32 cellular contexts compared by ENCODE assay signal in genomic region chr5:22238047-22238446, GRCh38.
"Had no signal": no experiment of that assay in that cellular context is flagged by ENCODE, and none has a peak within 500 bp of the region (broad histone marks: within the 10 kb centered on the region; RNA-seq: fewer than 3 reads in every experiment).

No MANE protein-coding gene starts in this region.

- DNase-seq: activated CD4-positive, alpha-beta memory T cell treated with anti-CD3 and anti-CD28 coated beads, Interleukin-2, amount 10 ng/mL, durations not matched to agents 7 days and 5 days; activated CD4-positive, alpha-beta T cell treated with anti-CD3 and anti-CD28 coated beads for 1 hour; activated CD4-positive, alpha-beta T cell treated with anti-CD3 and anti-CD28 coated beads for 48 hours; activated CD4-positive, CD25-positive, alpha-beta regulatory T cell; activated CD8-positive, alpha-beta memory T cell treated with anti-CD3 and anti-CD28 coated beads for 24 hours; activated CD8-positive, alpha-beta memory T cell treated with anti-CD3 and anti-CD28 coated beads, Interleukin-2, amount 10 ng/mL, durations not matched to agents 7 days and 5 days; activated CD8-positive, alpha-beta memory T cell treated with anti-CD3 and anti-CD28 coated beads, Interleukin-2, amount 50 U/mL, for 48 hours; activated effector memory CD4-positive, alpha-beta T cell treated with Interleukin-2 at 50 U/mL for 16 hours; activated naive CD4-positive, alpha-beta T cell treated with anti-CD3 and anti-CD28 coated beads, Interleukin-2, amount 10 ng/mL, durations not matched to agents 7 days and 5 days; activated naive CD8-positive, alpha-beta T cell treated with anti-CD3 and anti-CD28 coated beads, Interleukin-2, amount 50 U/mL, for 24 hours; activated T-cell treated with anti-CD3 and anti-CD28 coated beads, Interleukin-2, amount 50 U/mL, for 48 hours; anterior cingulate cortex; central memory CD4-positive, alpha-beta T cell; Kasumi-1; KG1; MM.1S; MV-4-11; NCI-H1092; NCI-H146; NCI-H187; NCI-H2029 treated with DMSO at 0.1 percent for 48 hours; NCI-H2107; NCI-H345; NCI-H510A treated with DMSO at 0.1 percent for 48 hours; NCI-H526 treated with DMSO at 0.1 percent for 48 hours; NCI-H82; NK-92 treated with Interleukin-12 subunit alpha and Interleukin-12 subunit beta, amount 100 ng/mL, for 24 hours; SHP77; SJCRH30; T1000; WERI-Rb-1 had no signal

- H3K36me3 ChIP-seq: SJCRH30, WERI-Rb-1 had no signal

- H3K4me3 ChIP-seq: SJCRH30, SK-N-MC had no signal

- H3K4me1 ChIP-seq: SJCRH30 had no signal

- H3K27ac ChIP-seq: SJCRH30, SK-N-MC, WERI-Rb-1 had no signal

- H3K27me3 ChIP-seq: SJCRH30 had no signal

- ATAC-seq: activated CD8-positive, alpha-beta memory T cell treated with anti-CD3 and anti-CD28 coated beads, Interleukin-2, amount 10 ng/mL, durations not matched to agents 7 days and 5 days; activated naive CD8-positive, alpha-beta T cell treated with anti-CD3 and anti-CD28 coated beads, Interleukin-2, amount 50 U/mL, for 24 hours had no signal

- H3K9me3 ChIP-seq: SJCRH30 had no signal
